9 cellular contexts compared by ENCODE assay signal in the genomic region with DNA sequence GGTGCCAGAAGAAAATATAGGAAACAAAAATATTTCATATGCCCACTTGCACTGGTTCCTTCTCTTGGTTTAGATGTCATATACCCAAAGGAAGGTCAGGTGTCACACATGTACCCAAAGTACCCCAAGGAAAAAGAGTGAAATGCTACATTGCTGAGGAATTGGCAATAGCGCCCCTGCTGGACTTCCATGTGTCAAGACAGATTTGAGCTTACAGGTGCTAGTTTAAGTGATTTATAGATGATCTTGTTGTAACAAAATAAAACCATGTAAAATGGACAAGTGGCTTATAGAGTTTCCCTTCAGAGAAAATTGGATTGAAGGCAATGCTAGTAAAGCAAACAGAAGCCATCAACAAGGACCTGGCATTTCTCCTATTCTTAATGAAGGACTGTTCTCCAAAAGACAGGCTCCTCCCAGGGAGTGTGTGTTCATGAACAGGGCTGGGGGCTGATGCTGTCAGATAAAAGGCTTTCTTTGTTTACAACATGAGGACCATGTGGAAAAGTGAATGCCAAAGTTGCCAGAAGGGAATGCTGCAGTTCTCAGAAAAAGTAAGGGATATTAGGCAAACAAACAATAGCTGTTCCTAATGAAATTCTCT.
DNase-seq lines count a peak whose midpoint lies in the region; ATAC-seq, FAIRE-seq and TF ChIP-seq lines count a peak whose summit lies in the region.
"Had no signal": no experiment of that assay in that cellular context is flagged by ENCODE, and none has a peak within 500 bp of the region (broad histone marks: within the 10 kb centered on the region; RNA-seq: fewer than 3 reads in every experiment).

No MANE protein-coding gene starts in this region.

- no peak overlapping the region for H3K27ac ChIP-seq in SU-DHL-6 (ENCODE audit: low read depth, low read length)
- H3K27ac ChIP-seq in aorta (ENCODE audit: low read depth in 1 of 2, low read length in 2 of 2) = no peak overlapping the region

- H3K9me3 Mint-ChIP-seq in CD14-positive monocyte (peaks cover 0 to 2% (median 0%) of the 10 kb centered on the region in 7 donors), HFFc6 (no peaks in the 10 kb centered on the region; the same call in 1 of the 2 replicates)

- DNase-seq in CD14-positive monocyte (ENCODE audit: low spot score) = no peak
- DNase-seq in HFFc6 = no peak
- peak; percentile 12 for DNase-seq in iris pigment epithelial cell (ENCODE audit: low read depth)
- no peak for DNase-seq in aorta
- no peak for DNase-seq in RCC 7860 (ENCODE audit: low spot score)
- DNase-seq in T-helper 9 cell = no peak
- no peak for DNase-seq in DMS153 (lab: John Stamatoyannopoulos, UW)
- DNase-seq: activated naive CD4-positive, alpha-beta T cell had no signal

- FAIRE-seq in RCC 7860 (lab: Jason Lieb, UNC) = no peak

- ATAC-seq in aorta (ENCODE audit: low FRiP score) = no peak

- 4 to 7% methylated on average over 1 of the region's 1 CpG for WGBS in aorta, 2 donors

- no peak overlapping the region for H3K4me3 Mint-ChIP-seq in CD14-positive monocyte
- H3K4me3 Mint-ChIP-seq in HFFc6 = no peak overlapping the region

- H3K4me1 Mint-ChIP-seq in CD14-positive monocyte = no peaks in the 10 kb centered on the region
- H3K4me1 Mint-ChIP-seq in HFFc6 (ENCODE audit: low read depth) = no peaks in the 10 kb centered on the region

- H3K4me3 ChIP-seq in SU-DHL-6 (ENCODE audit: insufficient read depth, low read length, poor library complexity, severe bottlenecking) (no peak overlapping the region), aorta (ENCODE audit: low read length in 2 of 2) (no peak overlapping the region)

- H3K27me3 ChIP-seq in SU-DHL-6 (ENCODE audit: low read length) = no peaks in the 10 kb centered on the region
- peaks cover 0 to 1% of the 10 kb centered on the region in 2 donors for H3K27me3 ChIP-seq in aorta (ENCODE audit: control insufficient read depth in 1 of 2, insufficient read depth in 2 of 2, low read length in 1 of 2)

- no peaks in the 10 kb centered on the region for H3K9me2 ChIP-seq in SU-DHL-6 (replicated peaks; ENCODE audit: insufficient read depth, low read length)

- TF ChIP-seq CTCF in CD14-positive monocyte (IDR thresholded peaks at IDR 0.05) = peak; percentile 73
- peak; percentile 37 for TF ChIP-seq CTCF in HFFc6 (IDR thresholded peaks at IDR 0.05)
- TF ChIP-seq CTCF in SU-DHL-6 (IDR thresholded peaks at IDR 0.05; ENCODE audit: insufficient read depth, low read length, poor library complexity, severe bottlenecking) = peak; percentile 44

- no peaks in the 10 kb centered on the region for H3F3A ChIP-seq in SU-DHL-6 (ENCODE audit: insufficient read depth)

- intact Hi-C loops in CD14-positive monocyte (cut with micrococcal nuclease) = no loop called here
- intact Hi-C loops in aorta (cut with DNase I) = no loop called here

- H4K20me1 ChIP-seq in SU-DHL-6 (ENCODE audit: low read depth, low read length) = no peaks in the 10 kb centered on the region

- H3K36me3 ChIP-seq in SU-DHL-6 (ENCODE audit: low read length) (no peaks in the 10 kb centered on the region), aorta (ENCODE audit: control insufficient read depth in 1 of 2, insufficient read depth in 2 of 2, low read length in 1 of 2) (no peaks in the 10 kb centered on the region)

- no peaks in the 10 kb centered on the region for H3K79me2 ChIP-seq in SU-DHL-6 (ENCODE audit: insufficient read depth, low read length)

- no peak overlapping the region for H2AFZ ChIP-seq in SU-DHL-6 (ENCODE audit: low read depth, low read length, severe bottlenecking)

- H3K9me3 ChIP-seq in SU-DHL-6 (ENCODE audit: insufficient read depth, low read length) (no peaks in the 10 kb centered on the region), aorta (ENCODE audit: control insufficient read depth, low read length) (no peaks in the 10 kb centered on the region)

- H3K4me1 ChIP-seq in aorta (ENCODE audit: control insufficient read depth in 1 of 2, insufficient read depth in 2 of 2, low read length in 2 of 2) = no peaks in the 10 kb centered on the region

- H3K27ac Mint-ChIP-seq in CD14-positive monocyte (no peak overlapping the region), HFFc6 (no peak overlapping the region)

- no peak overlapping the region for H3K4me2 ChIP-seq in SU-DHL-6 (ENCODE audit: low read depth, low read length, poor library complexity, severe bottlenecking)

- H3K27me3 Mint-ChIP-seq in CD14-positive monocyte (ENCODE audit: low read depth in 3 of 3) (peaks cover 2 to 11% (median 11%) of the 10 kb centered on the region in 3 donors), HFFc6 (ENCODE audit: insufficient read depth) (no peaks in the 10 kb centered on the region; the same call in 1 of the 2 replicates)

- H3K36me3 Mint-ChIP-seq in CD14-positive monocyte = no peaks in the 10 kb centered on the region
- H3K36me3 Mint-ChIP-seq in HFFc6 (ENCODE audit: low read depth) = no peaks in the 10 kb centered on the region

- no peak overlapping the region for H3K9ac ChIP-seq in SU-DHL-6 (ENCODE audit: low read length)
